11 cellular contexts compared by ENCODE assay signal in genomic region chr3:194872669-194872977, GRCh38.
A peak's percentile ranks its signal among the peaks of the same experiment; 100 is the strongest.
DNase-seq lines count a peak whose midpoint lies in the region; ATAC-seq and TF ChIP-seq lines count a peak whose summit lies in the region.
"Had no signal": no experiment of that assay in that cellular context is flagged by ENCODE, and none has a peak within 500 bp of the region (broad histone marks: within the 10 kb centered on the region; RNA-seq: fewer than 3 reads in every experiment).

No MANE protein-coding gene starts in this region.

- ATAC-seq in CD4-positive, alpha-beta T cell (ENCODE audit: poor library complexity): no peak

- H3K27me3 ChIP-seq in CD4-positive, alpha-beta T cell (ENCODE audit: control insufficient read depth, insufficient read depth, low read length): no peaks in the 10 kb centered on the region

- H3K27ac Mint-ChIP-seq in CD4-positive, alpha-beta T cell: no peak overlapping the region
- H3K27ac Mint-ChIP-seq: activated naive CD4-positive, alpha-beta T cell treated with anti-CD3 and anti-CD28 coated beads, Interleukin-2, amount 10 ng/mL, durations not matched to agents 7 days and 5 days had no signal

- no peak overlapping the region for H3K4me3 Mint-ChIP-seq in CD4-positive, alpha-beta T cell
- H3K4me3 Mint-ChIP-seq: activated naive CD4-positive, alpha-beta T cell treated with anti-CD3 and anti-CD28 coated beads, Interleukin-2, amount 10 ng/mL, durations not matched to agents 7 days and 5 days had no signal

- POLR2A ChIA-PET in RWPE1 (lab: Yijun Ruan, JAX; ENCODE audit: low non-redundant PET): no interaction called here
- POLR2A ChIA-PET in CD4-positive, alpha-beta T cell (lab: Charles Lee): no interaction called here

- H3K27ac ChIP-seq in RWPE1: peak overlapping the region; percentile 99
- H3K27ac ChIP-seq in CD4-positive, alpha-beta T cell (ENCODE audit: low read depth, low read length): no peak overlapping the region

- H3K4me3 ChIP-seq in skeletal muscle cell (ENCODE audit: low read depth, low read length): no peak overlapping the region

- intact Hi-C loops in CD4-positive, alpha-beta T cell (cut with DNase I, micrococcal nuclease): no loop called here

- CTCF ChIA-PET in RWPE1 (lab: Yijun Ruan, JAX): interaction anchor here (0.6 to 1.4 kb wide), 2 partner anchors 185 to 233 kb away, joined by 4 read pairs; no protein-coding TSS in a partner anchor
- CTCF ChIA-PET in CD4-positive, alpha-beta T cell (lab: Charles Lee): no interaction called here

- H3K36me3 Mint-ChIP-seq in CD4-positive, alpha-beta T cell (ENCODE audit: low read depth): no peaks in the 10 kb centered on the region
- H3K36me3 Mint-ChIP-seq: activated naive CD4-positive, alpha-beta T cell treated with anti-CD3 and anti-CD28 coated beads, Interleukin-2, amount 10 ng/mL, durations not matched to agents 7 days and 5 days; memory B cell had no signal

- no peaks in the 10 kb centered on the region for H3K9me3 Mint-ChIP-seq in CD4-positive, alpha-beta T cell
- H3K9me3 Mint-ChIP-seq: activated naive CD4-positive, alpha-beta T cell treated with anti-CD3 and anti-CD28 coated beads, Interleukin-2, amount 10 ng/mL, durations not matched to agents 7 days and 5 days; memory B cell had no signal

- peak; percentile 69 for DNase-seq in GM04504 (ENCODE audit: low read depth)
- DNase-seq in RWPE1 (ENCODE audit: low spot score): peak; percentile 80
- DNase-seq in fibroblast of gingiva (ENCODE audit: low read depth): peak; percentile 45
- peak; percentile 52 for DNase-seq in skeletal muscle cell (ENCODE audit: low read depth)
- no peak for DNase-seq in NCI-H146 treated with DMSO at 0.1 percent for 48 hours (lab: John Stamatoyannopoulos, UW; ENCODE audit: unreplicated experiment)
- no peak for DNase-seq in activated CD4-positive, alpha-beta T cell treated with anti-CD3 and anti-CD28 coated beads for 4 hours
- no peak for DNase-seq in stimulated activated CD4-positive, alpha-beta T cell treated with anti-CD3 and anti-CD28 coated beads, Interleukin-2, amount 100 ng/mL, for 24 hours
- DNase-seq in CD4-positive, alpha-beta T cell: no peak
- DNase-seq: activated naive CD4-positive, alpha-beta T cell treated with anti-CD3 and anti-CD28 coated beads, Interleukin-2, amount 10 ng/mL, durations not matched to agents 7 days and 5 days; erythroblast had no signal

- no peaks in the 10 kb centered on the region for H3K9me3 ChIP-seq in CD4-positive, alpha-beta T cell (ENCODE audit: control insufficient read depth, low read length)

- peaks cover 9% of the 10 kb centered on the region for H3K27me3 Mint-ChIP-seq in CD4-positive, alpha-beta T cell

- no peaks in the 10 kb centered on the region for H3K4me1 Mint-ChIP-seq in CD4-positive, alpha-beta T cell (ENCODE audit: low read depth)
- H3K4me1 Mint-ChIP-seq: activated naive CD4-positive, alpha-beta T cell treated with anti-CD3 and anti-CD28 coated beads, Interleukin-2, amount 10 ng/mL, durations not matched to agents 7 days and 5 days had no signal

- TF ChIP-seq CTCF in RWPE1 (conservative IDR thresholded peaks at IDR 0.05; ENCODE audit: low read depth): no peak
- TF ChIP-seq CTCF in CD4-positive, alpha-beta T cell (IDR thresholded peaks at IDR 0.05): no peak

Comparison
In these comparisons a context has a peak if more than half of its experiments do, and no peak if none do; other contexts are left out.
1. DNase-seq: peak in GM04504 (single experiment), RWPE1 (single experiment), fibroblast of gingiva (single experiment) and skeletal muscle cell (single experiment); none in NCI-H146 treated with DMSO at 0.1 percent for 48 hours (single experiment), activated CD4-positive, alpha-beta T cell treated with anti-CD3 and anti-CD28 coated beads for 4 hours (0 of 2), stimulated activated CD4-positive, alpha-beta T cell treated with anti-CD3 and anti-CD28 coated beads, Interleukin-2, amount 100 ng/mL, for 24 hours (0 of 2) and CD4-positive, alpha-beta T cell (0 of 10).